ENCODE assay signal across 27 cellular contexts in the genomic region with DNA sequence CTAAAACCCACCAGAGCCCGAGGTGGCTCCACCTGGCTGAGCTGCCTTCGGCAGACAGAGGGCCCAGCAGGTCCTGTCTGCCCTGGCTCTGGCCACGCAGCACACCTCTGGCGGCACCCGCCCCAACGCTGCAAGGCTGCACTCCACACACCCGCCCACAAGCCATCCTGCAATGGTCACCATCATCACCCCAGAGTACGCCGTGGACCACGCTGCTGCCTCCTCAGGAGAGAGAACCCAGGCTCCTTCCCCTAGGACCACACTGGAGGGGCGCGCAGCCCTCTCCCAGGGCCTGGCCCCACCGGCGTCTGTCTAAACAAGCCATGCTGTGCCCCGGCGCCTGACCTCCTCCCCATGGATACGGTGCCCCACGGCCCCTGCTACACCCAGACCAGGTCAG. TPM values are rescaled to one million over a fixed set of nuclear protein-coding genes. Genes with fewer than 3 reads are reported as not detected.
DNase-seq lines count a peak whose midpoint lies in the region; ATAC-seq, FAIRE-seq and TF ChIP-seq lines count a peak whose summit lies in the region.
"Had no signal": no experiment of that assay in that cellular context is flagged by ENCODE, and none has a peak within 500 bp of the region (broad histone marks: within the 10 kb centered on the region; RNA-seq: fewer than 3 reads in every experiment).

No MANE protein-coding gene starts in this region.

- no peaks in the 10 kb centered on the region for H3K27me3 Mint-ChIP-seq in stimulated activated memory B cell treated with anti-CD40 and anti-IgM and Interleukin-4, amounts not matched to agents 10 μg/mL and 1 μg/mL and 100 μg/mL, for 72 hours
- H3K27me3 Mint-ChIP-seq: CD4-positive, alpha-beta T cell had no signal

- 98% methylated on average over 9 of the region's 18 CpGs for WGBS in K562 (ENCODE audit: insufficient coverage, low coverage, missing lambda C conversion rate)

- peaks cover 4% of the 10 kb centered on the region; the same call in 1 of the 2 replicates for H3K9me3 ChIP-seq in K562 (replicated peaks; ENCODE audit: control insufficient read depth, insufficient read depth, low read depth, low read length)
- peaks cover 0 to 3% of the 10 kb centered on the region in 2 donors for H3K9me3 ChIP-seq in kidney (ENCODE audit: control insufficient read depth in 1 of 2, low read length in 2 of 2)

- H3K4me1 Mint-ChIP-seq in stimulated activated memory B cell treated with anti-CD40 and anti-IgM and Interleukin-4, amounts not matched to agents 10 μg/mL and 1 μg/mL and 100 μg/mL, for 72 hours: no peaks in the 10 kb centered on the region
- H3K4me1 Mint-ChIP-seq: GM23338, H9 had no signal

- H3K9ac ChIP-seq in K562 (ENCODE audit: insufficient read depth in 1 of 2, low read depth in 2 of 2, low read length in 2 of 2) (no peak overlapping the region), kidney (ENCODE audit: low read length in 2 of 2) (no peak overlapping the region)
- H3K9ac ChIP-seq: BLaER1 treated with 17β-estradiol and CSF1 and Interleukin-3, amounts not matched to agents 10 nM and 100 nM had no signal

- no peaks in the 10 kb centered on the region for H3K27me3 ChIP-seq in K562 (ENCODE audit: control insufficient read depth in 2 of 2, insufficient read depth in 2 of 2, low read length in 2 of 2)
- H3K27me3 ChIP-seq: BLaER1 treated with 17β-estradiol and CSF1 and Interleukin-3, amounts not matched to agents 10 nM and 100 nM had no signal

- H3K36me3 ChIP-seq in K562 (ENCODE audit: control insufficient read depth, insufficient read depth, low read length) (peaks cover 92% of the 10 kb centered on the region; the same call in 2 of the 3 replicates), kidney (ENCODE audit: control insufficient read depth in 1 of 2, insufficient read depth in 2 of 2, low read length in 2 of 2) (peaks cover 41 to 42% of the 10 kb centered on the region in 2 donors)

- CTCF ChIA-PET in K562 (lab: Yijun Ruan, JAX; ENCODE audit: low intra/inter-chr PET ratio): no interaction called here

- no peak overlapping the region for H3K4me3 Mint-ChIP-seq in stimulated activated memory B cell treated with anti-CD40 and anti-IgM and Interleukin-4, amounts not matched to agents 10 μg/mL and 1 μg/mL and 100 μg/mL, for 72 hours
- H3K4me3 Mint-ChIP-seq: CD4-positive, alpha-beta T cell; GM23338; H9 had no signal

- H3K27ac ChIP-seq in K562 (ENCODE audit: extremely low read depth, low read depth, low read length) (no peak overlapping the region), kidney (ENCODE audit: low read depth in 2 of 2, low read length in 2 of 2) (no peak overlapping the region)
- H3K27ac ChIP-seq: BLaER1 treated with 17β-estradiol and CSF1 and Interleukin-3, amounts not matched to agents 10 nM and 100 nM had no signal

- H3K4me3 ChIP-seq in K562 (no peak overlapping the region), kidney (ENCODE audit: low read length in 2 of 2) (no peak overlapping the region), foreskin fibroblast (ENCODE audit: low read depth in 1 of 2, low read length in 2 of 2) (no peak overlapping the region)
- H3K4me3 ChIP-seq: BLaER1 treated with 17β-estradiol and CSF1 and Interleukin-3, amounts not matched to agents 10 nM and 100 nM; GM23338 had no signal

- ATAC-seq in Right ventricle myocardium inferior (no peak), K562 (no peak)
- ATAC-seq in stimulated activated memory B cell treated with anti-CD40 and anti-IgM and Interleukin-4, amounts not matched to agents 10 μg/mL and 1 μg/mL and 100 μg/mL, for 72 hours: peak; percentile 16
- ATAC-seq: GM23338 had no signal

- H3K9me1 ChIP-seq in K562 (ENCODE audit: control insufficient read depth, insufficient read depth, low read length): no peaks in the 10 kb centered on the region

- no peak overlapping the region for H2AFZ ChIP-seq in K562 (ENCODE audit: low read depth, low read length)
- H2AFZ ChIP-seq: GM23338 had no signal

- POLR2A ChIA-PET in K562 (lab: Yijun Ruan, JAX): no interaction called here

- TF ChIP-seq RAD21 in K562 (CRISPR knock-in tag; conservative IDR thresholded peaks at IDR 0.05 in 1 of 2, IDR thresholded peaks at IDR 0.05 in 1 of 2): no peak

- DNase-seq in Right ventricle myocardium inferior (ENCODE audit: missing footprints) (peak; percentile 26), cardiac septum (ENCODE audit: low spot score) (no peak), K562 (ENCODE audit: extremely low read depth in 1 of 4, low spot score in 3 of 4) (no peak), kidney (peak; percentile 67), cerebellar cortex (ENCODE audit: low spot score) (no peak), foreskin fibroblast (no peak)
- DNase-seq: CD4-positive, alpha-beta T cell; H9; Karpas-422; NCI-H1092 treated with DMSO at 0.1 percent for 48 hours; NCI-H1436; NCI-H187; NCI-H2081 treated with DMSO at 0.1 percent for 48 hours; NCI-H2171; NCI-H226; NCI-H510A; NCI-H69; RPMI8226; SHP77 treated with DMSO at 0.1 percent for 48 hours had no signal

- TF ChIP-seq POLR2A in K562 (conservative IDR thresholded peaks at IDR 0.05): no peak

- H3K4me1 ChIP-seq in K562 (replicated peaks in 1 of 2; ENCODE audit: control insufficient read depth in 2 of 2, insufficient read depth in 2 of 2, low read length in 2 of 2) (peaks cover 0 to 21% of the 10 kb centered on the region in 2 experiments; a peak in 1 of 5 replicates), kidney (ENCODE audit: control insufficient read depth in 1 of 2, insufficient read depth in 1 of 2, low read depth in 1 of 2, low read length in 2 of 2) (no peaks in the 10 kb centered on the region)

- intact Hi-C loops in Right ventricle myocardium inferior (cut with DNase I): no loop called here
- intact Hi-C loops in cardiac septum (cut with DNase I): no loop called here
- intact Hi-C loops in K562 (cut with micrococcal nuclease): no loop called here
- intact Hi-C loops in kidney (cut with DNase I): no loop called here

- H4K20me1 ChIP-seq in K562 (replicated peaks; ENCODE audit: control insufficient read depth, insufficient read depth, low read length): no peaks in the 10 kb centered on the region

- no TSS peak for BruUV-seq in K562 (replicated peaks; lab: Mats Ljungman, UMichigan)

- TF ChIP-seq EP300 in K562 (IDR thresholded peaks at IDR 0.05; ENCODE audit: low read length): no peak

- peaks cover 3% of the 10 kb centered on the region for H3K9me3 Mint-ChIP-seq in stimulated activated memory B cell treated with anti-CD40 and anti-IgM and Interleukin-4, amounts not matched to agents 10 μg/mL and 1 μg/mL and 100 μg/mL, for 72 hours
- H3K9me3 Mint-ChIP-seq: CD4-positive, alpha-beta T cell; H9 had no signal

- no peak overlapping the region for H3K4me2 ChIP-seq in K562 (ENCODE audit: insufficient read depth, low read length)
- H3K4me2 ChIP-seq: BLaER1 treated with 17β-estradiol and CSF1 and Interleukin-3, amounts not matched to agents 10 nM and 100 nM; GM23338 had no signal

- no peak for TF ChIP-seq CTCF in K562 (IDR thresholded peaks at IDR 0.05 in 2 of 3, conservative IDR thresholded peaks at IDR 0.05 in 1 of 3; ENCODE audit: insufficient read depth in 2 of 3, low read depth in 1 of 3, low read length in 3 of 3)
- no peak for TF ChIP-seq CTCF in kidney (IDR thresholded peaks at IDR 0.05; ENCODE audit: borderline replicate concordance, extremely low read depth, insufficient read depth)
- TF ChIP-seq CTCF in foreskin fibroblast (IDR thresholded peaks at IDR 0.05; ENCODE audit: low read depth, low read length): no peak

- FAIRE-seq in K562 (lab: Jason Lieb, UNC) (no peak), kidney (lab: Jason Lieb, UNC) (no peak)
- FAIRE-seq: A204.1, D721Med, GM18507 had no signal

- peaks cover 74% of the 10 kb centered on the region for H3K36me3 Mint-ChIP-seq in stimulated activated memory B cell treated with anti-CD40 and anti-IgM and Interleukin-4, amounts not matched to agents 10 μg/mL and 1 μg/mL and 100 μg/mL, for 72 hours

- H3K27ac Mint-ChIP-seq in stimulated activated memory B cell treated with anti-CD40 and anti-IgM and Interleukin-4, amounts not matched to agents 10 μg/mL and 1 μg/mL and 100 μg/mL, for 72 hours: no peak overlapping the region
- H3K27ac Mint-ChIP-seq: CD4-positive, alpha-beta T cell; GM23338 had no signal

- H3K79me2 ChIP-seq in K562 (ENCODE audit: control insufficient read depth, insufficient read depth, low read length): no peaks in the 10 kb centered on the region

- in situ Hi-C loops in K562 (cut with MboI): no loop called here

TF ChIP-seq in K562, 482 proteins besides CTCF, POLR2A, EP300 and RAD21:
- TF ChIP-seq RBM22 (IDR thresholded peaks at IDR 0.05; ENCODE audit: low read depth, low read length, poor library complexity, severe bottlenecking) (peak; percentile 51), CREM (IDR thresholded peaks at IDR 0.05; ENCODE audit: low read depth) (no peak)

RNA-seq across cellular contexts. Expression of a gene that starts 39.6 kb away (rescaled TPM):
- total RNA-seq in Right ventricle myocardium inferior: 3.1 TPM
- 9.4 TPM for total RNA-seq in cardiac septum
- total RNA-seq in K562 (2011; cell fraction: chromatin; rRNA removed; ENCODE audit: low replicate concordance): 1.1 and 1.5 TPM in 2 replicates
- total RNA-seq in K562 (2011; cell fraction: nucleolus; rRNA removed): 0.92 and 1.3 TPM in 2 replicates
- total RNA-seq in K562 (2011; cell fraction: nucleoplasm; rRNA removed): 0.61 and 0.73 TPM in 2 replicates
- 0.61 and 1.00 TPM in 2 replicates for total RNA-seq in K562 (2014; rRNA removed)
- total RNA-seq in K562 (2014; rRNA removed; fragmentation: Illumina TruSeq; extraction: Trizol): not detected in 2 replicates
- total RNA-seq in K562 (2015; rRNA removed; fragmentation: Illumina TruSeq; extraction: Trizol): 0.07 and 0.23 TPM in 2 replicates
- total RNA-seq in K562 (2021): 2.1 and 3.3 TPM in 2 replicates
- polyA plus RNA-seq in K562 (2011; rRNA removed): 0.17 and 0.23 TPM in 2 replicates
- polyA plus RNA-seq in K562 (2011; cell fraction: cytosol; rRNA removed): 0.04 and 0.33 TPM in 2 replicates
- 1.2 and 4.9 TPM in 2 replicates for polyA plus RNA-seq in K562 (2011; cell fraction: nucleus; rRNA removed)
- 0.50 and 1.6 TPM in 2 replicates for polyA plus RNA-seq in K562 (2012)
- 0.12 and 0.21 TPM in 2 replicates for polyA plus RNA-seq in K562 (2014; fragmentation: Illumina TruSeq; extraction: Trizol)
- polyA plus RNA-seq in K562 (2014; fragmentation: Nextera tagmentation; extraction: Ambion mirVana): under 1 TPM in 1 of 2 experiments, not detected in 1; 0.03 TPM
- polyA plus RNA-seq in K562 (2014; rRNA removed): 0.55 and 1.3 TPM in 2 replicates
- polyA minus RNA-seq in K562 (2011; rRNA and poly(A)+ RNA removed): 0.18 TPM in 1 of 2 replicates, not detected in the other
- 2.2 TPM in 1 of 2 replicates, not detected in the other for polyA minus RNA-seq in K562 (2011; cell fraction: cytosol; rRNA and poly(A)+ RNA removed)
- polyA minus RNA-seq in K562 (2011; cell fraction: nucleus; rRNA and poly(A)+ RNA removed): 0.27 TPM in 1 of 2 replicates, not detected in the other
- 10.2 TPM for total RNA-seq in kidney
- polyA plus RNA-seq in kidney (ENCODE audit: insufficient read depth, low read depth, low replicate concordance): 3.9 TPM
- total RNA-seq: M059J had no signal
- polyA plus RNA-seq: AG04450 had no signal

Comparison
In these comparisons a context has a peak if more than half of its experiments do, and no peak if none do; other contexts are left out.
1. DNase-seq: peak in Right ventricle myocardium inferior (single experiment) and kidney (single experiment); none in cardiac septum (single experiment), K562 (0 of 4), cerebellar cortex (single experiment) and foreskin fibroblast (0 of 2).